In genomic region chr20:61599061-61599930, GRCh38 we compare ENCODE assay signal across 18 cellular contexts.
DNase-seq lines count a peak whose midpoint lies in the region; ATAC-seq, FAIRE-seq and TF ChIP-seq lines count a peak whose summit lies in the region.
"Had no signal": no experiment of that assay in that cellular context is flagged by ENCODE, and none has a peak within 500 bp of the region (broad histone marks: within the 10 kb centered on the region; RNA-seq: fewer than 3 reads in every experiment).

No MANE protein-coding gene starts in this region.

- H3K27ac Mint-ChIP-seq in natural killer cell treated with Interleukin-12 subunit alpha and Interleukin-12 subunit beta and Interleukin-15 and Interleukin-18, amount 100 ng/mL, for 72 hours = no peak overlapping the region
- no peak overlapping the region for H3K27ac Mint-ChIP-seq in natural killer cell
- H3K27ac Mint-ChIP-seq: activated CD4-positive, alpha-beta T cell treated with anti-CD3 and anti-CD28 coated beads, Interleukin-2, amount 10 ng/mL, durations not matched to agents 7 days and 5 days; activated naive CD8-positive, alpha-beta T cell; stimulated activated naive CD8-positive, alpha-beta T cell treated with anti-CD3 and anti-CD28 coated beads, Interleukin-15, amount 100 ng/mL, for 72 hours had no signal

- H3K9me3 Mint-ChIP-seq in natural killer cell treated with Interleukin-12 subunit alpha and Interleukin-12 subunit beta and Interleukin-15 and Interleukin-18, amount 100 ng/mL, for 72 hours = no peaks in the 10 kb centered on the region
- H3K9me3 Mint-ChIP-seq in natural killer cell = peaks cover 0 to 4% of the 10 kb centered on the region in 2 donors

- ATAC-seq in natural killer cell treated with Interleukin-12 subunit alpha and Interleukin-12 subunit beta and Interleukin-15 and Interleukin-18, amount 100 ng/mL, for 72 hours = no peak
- ATAC-seq in natural killer cell = no peak
- ATAC-seq in gastroesophageal sphincter = no peak
- no peak for ATAC-seq in HG02884 (IDR thresholded peaks at IDR 0.05; ENCODE audit: unreplicated experiment)
- ATAC-seq: left lung; psoas muscle; stimulated activated naive CD8-positive, alpha-beta T cell treated with anti-CD3 and anti-CD28 coated beads, Interleukin-15, amount 100 ng/mL, for 72 hours had no signal

- H3K4me3 ChIP-seq in kidney (ENCODE audit: low read length in 2 of 2) (no peak overlapping the region), gastroesophageal sphincter (no peak overlapping the region)
- H3K4me3 ChIP-seq: left lung, psoas muscle, uterus had no signal

- no peaks in the 10 kb centered on the region for H3K4me1 Mint-ChIP-seq in natural killer cell treated with Interleukin-12 subunit alpha and Interleukin-12 subunit beta and Interleukin-15 and Interleukin-18, amount 100 ng/mL, for 72 hours (ENCODE audit: low read depth in 2 of 2)
- no peaks in the 10 kb centered on the region for H3K4me1 Mint-ChIP-seq in natural killer cell
- H3K4me1 Mint-ChIP-seq: activated CD4-positive, alpha-beta T cell treated with anti-CD3 and anti-CD28 coated beads, Interleukin-2, amount 10 ng/mL, durations not matched to agents 7 days and 5 days; stimulated activated naive CD8-positive, alpha-beta T cell treated with anti-CD3 and anti-CD28 coated beads, Interleukin-15, amount 100 ng/mL, for 72 hours had no signal

- no peak overlapping the region for H3K27ac ChIP-seq in VCaP
- no peak overlapping the region for H3K27ac ChIP-seq in kidney (ENCODE audit: low read depth in 2 of 2, low read length in 2 of 2)
- H3K27ac ChIP-seq in gastroesophageal sphincter = no peak overlapping the region
- H3K27ac ChIP-seq: left lung, psoas muscle, uterus had no signal

- 50% methylated on average over 8 of the region's 30 CpGs; no CpG with 5 or more reads in 1 of the 2 donors for WGBS in gastroesophageal sphincter (ENCODE audit: low coverage in 1 of 2), 2 donors

- H3K4me1 ChIP-seq in kidney (ENCODE audit: control insufficient read depth in 1 of 2, insufficient read depth in 1 of 2, low read depth in 1 of 2, low read length in 2 of 2) = no peaks in the 10 kb centered on the region
- no peaks in the 10 kb centered on the region for H3K4me1 ChIP-seq in gastroesophageal sphincter
- H3K4me1 ChIP-seq: left lung, psoas muscle, uterus had no signal

- H3K36me3 ChIP-seq in kidney (ENCODE audit: control insufficient read depth in 1 of 2, insufficient read depth in 2 of 2, low read length in 2 of 2) (no peaks in the 10 kb centered on the region), gastroesophageal sphincter (no peaks in the 10 kb centered on the region)
- H3K36me3 ChIP-seq: left lung, uterus had no signal

- H3K27me3 ChIP-seq in gastroesophageal sphincter = peaks cover 43% of the 10 kb centered on the region
- H3K27me3 ChIP-seq: uterus had no signal

- intact Hi-C loops in natural killer cell (cut with micrococcal nuclease) = no loop called here
- intact Hi-C loops in kidney (cut with DNase I) = no loop called here

- TF ChIP-seq CTCF in natural killer cell (IDR thresholded peaks at IDR 0.05) (no peak), VCaP (conservative IDR thresholded peaks at IDR 0.05) (peak; percentile 31; the same call in 1 of the 2 replicates), kidney (IDR thresholded peaks at IDR 0.05; ENCODE audit: borderline replicate concordance, extremely low read depth, insufficient read depth) (no peak), gastroesophageal sphincter (IDR thresholded peaks at IDR 0.05) (no peak)

- H3K9ac ChIP-seq in kidney (ENCODE audit: low read length in 2 of 2) = no peak overlapping the region

- no peak for TF ChIP-seq EP300 in gastroesophageal sphincter (IDR thresholded peaks at IDR 0.05)

- DNase-seq in natural killer cell treated with Interleukin-12 subunit alpha and Interleukin-12 subunit beta and Interleukin-15 and Interleukin-18, amount 100 ng/mL, for 72 hours (ENCODE audit: low spot score) = peak; percentile 55
- DNase-seq in natural killer cell (no peak), kidney (peak; percentile 60), H54 (ENCODE audit: insufficient read length, low spot score) (no peak), T-helper 2 cell (no peak)
- DNase-seq: activated CD4-positive, alpha-beta T cell treated with anti-CD3 and anti-CD28 coated beads, Interleukin-2, amount 10 ng/mL, durations not matched to agents 7 days and 5 days; left lung; NCI-H2029 treated with DMSO at 0.1 percent for 48 hours; NCI-H774; psoas muscle; Right ventricle myocardium superior; stimulated activated naive CD8-positive, alpha-beta T cell treated with anti-CD3 and anti-CD28 coated beads, Interleukin-15, amount 100 ng/mL, for 72 hours; uterus had no signal

- no peak overlapping the region for H3K4me3 Mint-ChIP-seq in natural killer cell treated with Interleukin-12 subunit alpha and Interleukin-12 subunit beta and Interleukin-15 and Interleukin-18, amount 100 ng/mL, for 72 hours
- no peak overlapping the region for H3K4me3 Mint-ChIP-seq in natural killer cell
- H3K4me3 Mint-ChIP-seq: activated CD4-positive, alpha-beta T cell treated with anti-CD3 and anti-CD28 coated beads, Interleukin-2, amount 10 ng/mL, durations not matched to agents 7 days and 5 days; activated naive CD8-positive, alpha-beta T cell; stimulated activated naive CD8-positive, alpha-beta T cell treated with anti-CD3 and anti-CD28 coated beads, Interleukin-15, amount 100 ng/mL, for 72 hours had no signal

- TF ChIP-seq POLR2A in H54 (IDR thresholded peaks at IDR 0.05; ENCODE audit: low read depth, low read length) = no peak
- no peak for TF ChIP-seq POLR2A in gastroesophageal sphincter (IDR thresholded peaks at IDR 0.05)

- no peaks in the 10 kb centered on the region for H3K27me3 Mint-ChIP-seq in natural killer cell treated with Interleukin-12 subunit alpha and Interleukin-12 subunit beta and Interleukin-15 and Interleukin-18, amount 100 ng/mL, for 72 hours
- no peaks in the 10 kb centered on the region for H3K27me3 Mint-ChIP-seq in natural killer cell (ENCODE audit: low read depth in 2 of 2)
- H3K27me3 Mint-ChIP-seq: activated CD4-positive, alpha-beta T cell treated with anti-CD3 and anti-CD28 coated beads, Interleukin-2, amount 10 ng/mL, durations not matched to agents 7 days and 5 days; activated naive CD8-positive, alpha-beta T cell had no signal

- H3K9me3 ChIP-seq in kidney (ENCODE audit: control insufficient read depth in 1 of 2, low read length in 2 of 2) (peaks cover 0 to 10% of the 10 kb centered on the region in 2 donors), gastroesophageal sphincter (peaks cover 0 to 51% (median 0%) of the 10 kb centered on the region in 3 donors)
- H3K9me3 ChIP-seq: psoas muscle had no signal

- no peak for FAIRE-seq in kidney (lab: Jason Lieb, UNC)
- FAIRE-seq in H54 (lab: Jason Lieb, UNC) = no peak
- FAIRE-seq: bronchial epithelial cell had no signal

- no peaks in the 10 kb centered on the region for H3K36me3 Mint-ChIP-seq in natural killer cell treated with Interleukin-12 subunit alpha and Interleukin-12 subunit beta and Interleukin-15 and Interleukin-18, amount 100 ng/mL, for 72 hours
- no peaks in the 10 kb centered on the region for H3K36me3 Mint-ChIP-seq in natural killer cell
- H3K36me3 Mint-ChIP-seq: activated naive CD8-positive, alpha-beta T cell had no signal

Comparison
In these comparisons a context has a peak if more than half of its experiments do, and no peak if none do; other contexts are left out.
1. DNase-seq: peak in natural killer cell treated with Interleukin-12 subunit alpha and Interleukin-12 subunit beta and Interleukin-15 and Interleukin-18, amount 100 ng/mL, for 72 hours (single experiment) and kidney (single experiment); none in natural killer cell (single experiment), H54 (single experiment) and T-helper 2 cell (0 of 5).